8 cellular contexts compared by ENCODE assay signal in genomic region chr14:103056322-103057027, GRCh38. TPM values are rescaled to one million over a fixed set of nuclear protein-coding genes. Genes with fewer than 3 reads are reported as not detected.
DNase-seq lines count a peak whose midpoint lies in the region; ATAC-seq and TF ChIP-seq lines count a peak whose summit lies in the region.

No MANE protein-coding gene starts in this region.

- H3K36me3 ChIP-seq in NT2/D1 (ENCODE audit: insufficient read depth, insufficient read length, low read length): peaks cover 9% of the 10 kb centered on the region
- no peaks in the 10 kb centered on the region for H3K36me3 ChIP-seq in duodenal mucosa (ENCODE audit: control insufficient read depth in 1 of 2, insufficient read depth in 2 of 2, low read length in 2 of 2)
- no peaks in the 10 kb centered on the region for H3K36me3 ChIP-seq in lung (ENCODE audit: control insufficient read depth in 2 of 2, insufficient read depth in 2 of 2, low read length in 2 of 2)
- no peaks in the 10 kb centered on the region for H3K36me3 ChIP-seq in upper lobe of left lung

- no peaks in the 10 kb centered on the region for H3K9me3 ChIP-seq in NT2/D1 (ENCODE audit: insufficient read depth, low read length)
- no peaks in the 10 kb centered on the region for H3K9me3 ChIP-seq in duodenal mucosa (ENCODE audit: control insufficient read depth in 1 of 2, low read length in 2 of 2)
- H3K9me3 ChIP-seq in lung (ENCODE audit: control insufficient read depth in 2 of 2, insufficient read depth in 1 of 2, low read length in 1 of 2): peaks cover 0 to 1% of the 10 kb centered on the region in 2 donors
- H3K9me3 ChIP-seq in upper lobe of left lung: no peaks in the 10 kb centered on the region

- H3K4me3 ChIP-seq in AG10803 (ENCODE audit: low read length) (peak overlapping the region; percentile 93), NT2/D1 (ENCODE audit: insufficient read length, low read depth) (peak overlapping the region; percentile 96), duodenal mucosa (ENCODE audit: low read depth in 1 of 2, low read length in 2 of 2) (peak overlapping the region; percentile 75 to 91), lung (peak overlapping the region; percentile 99), upper lobe of left lung (peak overlapping the region; percentile 82 to 100 (median 96))

- H3K27me3 ChIP-seq in NT2/D1 (ENCODE audit: insufficient read depth, insufficient read length) (no peaks in the 10 kb centered on the region), duodenal mucosa (ENCODE audit: control insufficient read depth in 1 of 2, insufficient read depth in 2 of 2, low read length in 2 of 2) (no peaks in the 10 kb centered on the region), lung (ENCODE audit: control insufficient read depth, insufficient read depth) (no peaks in the 10 kb centered on the region), upper lobe of left lung (peaks cover 0 to 7% (median 0%) of the 10 kb centered on the region in 4 donors)

- 2% methylated on average over 41 to 50 of the region's 50 CpGs for WGBS in lung, 2 donors
- WGBS in upper lobe of left lung, 2 donors: 0 to 7% methylated on average over 21 to 39 of the region's 50 CpGs

- peak; percentile 8 for ATAC-seq in GM21737 (IDR thresholded peaks at IDR 0.05; ENCODE audit: unreplicated experiment)
- peak; percentile 29 for ATAC-seq in lung (ENCODE audit: insufficient read depth, low FRiP score)
- peak; percentile 27 to 61 for ATAC-seq in upper lobe of left lung (ENCODE audit: low FRiP score in 2 of 2)
- ATAC-seq in GM18861 (IDR thresholded peaks at IDR 0.05; ENCODE audit: unreplicated experiment): no peak

- TF ChIP-seq POLR2A in upper lobe of left lung (IDR thresholded peaks at IDR 0.05): no peak

- H3K27ac ChIP-seq in duodenal mucosa (ENCODE audit: low read depth, low read length) (peak overlapping the region; percentile 95), lung (ENCODE audit: low read depth in 1 of 2, low read length in 1 of 2) (peak overlapping the region; percentile 96 to 99), upper lobe of left lung (peak overlapping the region; percentile 93 to 96 (median 95))

- DNase-seq in AG10803 (ENCODE audit: low read depth): peak; percentile 64
- no peak for DNase-seq in NT2/D1 (ENCODE audit: low read depth, low spot score)
- DNase-seq in lung (ENCODE audit: low spot score): peak; percentile 69
- peak; percentile 64 to 90 for DNase-seq in upper lobe of left lung
- no peak for DNase-seq in CD1c-positive myeloid dendritic cell (ENCODE audit: extremely low spot score)

- H3K9ac ChIP-seq in NT2/D1 (ENCODE audit: insufficient read length, low read depth) (peak overlapping the region; percentile 94), duodenal mucosa (ENCODE audit: low read depth in 1 of 2, low read length in 2 of 2) (peak overlapping the region; percentile 79 to 91)

- TF ChIP-seq EP300 in upper lobe of left lung (IDR thresholded peaks at IDR 0.05): no peak

- TF ChIP-seq CTCF in AG10803 (conservative IDR thresholded peaks at IDR 0.05; ENCODE audit: low read length): no peak
- no peak for TF ChIP-seq CTCF in lung (IDR thresholded peaks at IDR 0.05; ENCODE audit: control extremely low read depth, extremely low read depth)
- TF ChIP-seq CTCF in upper lobe of left lung (IDR thresholded peaks at IDR 0.05): no peak

- peaks cover 3% of the 10 kb centered on the region for H3K4me1 ChIP-seq in NT2/D1 (ENCODE audit: insufficient read depth, insufficient read length)
- H3K4me1 ChIP-seq in duodenal mucosa (ENCODE audit: control insufficient read depth in 1 of 2, insufficient read depth in 2 of 2, low read length in 2 of 2): peaks cover 25% of the 10 kb centered on the region in 2 donors
- H3K4me1 ChIP-seq in lung (ENCODE audit: control insufficient read depth in 2 of 2, insufficient read depth in 2 of 2, low read length in 2 of 2): peaks cover 0 to 11% of the 10 kb centered on the region in 2 donors
- peaks cover 26 to 62% (median 27%) of the 10 kb centered on the region in 4 donors for H3K4me1 ChIP-seq in upper lobe of left lung

RNA-seq across cellular contexts. Expression of gene CDC42BPB, which starts 0.9 kb away (rescaled TPM):
- total RNA-seq in lung: 10 to 100 TPM; 88.5 to 97.9 TPM
- 10 to 100 TPM; 39.3 to 44.6 TPM for polyA plus RNA-seq in lung
- 100 to 1,000 TPM; 108 to 268 (median 124) TPM for total RNA-seq in upper lobe of left lung

RNA-seq across cellular contexts. Expression of gene LBHD2, which starts 27.5 kb away (rescaled TPM):
- not detected for total RNA-seq in lung
- under 1 TPM in 1 of 2 donors, not detected in 1; 0.08 TPM for polyA plus RNA-seq in lung
- total RNA-seq in upper lobe of left lung: not detected

RNA-seq across cellular contexts. Expression of gene EXOC3L4, which starts 38.0 kb away (rescaled TPM):
- 1 to 10 TPM; 3.6 to 4.0 TPM for total RNA-seq in lung
- polyA plus RNA-seq in lung: 1 to 10 TPM; 3.0 to 4.6 TPM
- total RNA-seq in upper lobe of left lung: 1 to 10 TPM in 5 of 6 donors, under 1 TPM in 1; 0.30 to 7.6 (median 2.9) TPM

Comparison
In these comparisons a context has a peak if more than half of its experiments do, and no peak if none do; other contexts are left out.
1. DNase-seq: peak in AG10803 (single experiment), lung (single experiment) and upper lobe of left lung (2 of 2); none in NT2/D1 (single experiment) and CD1c-positive myeloid dendritic cell (single experiment).
2. Peak in every context shown above with its lines, with median percentiles within 50 percentile points of each other: H3K4me3 ChIP-seq and H3K27ac ChIP-seq.